Comparison of ENCODE assay signal across 10 cellular contexts in genomic region chr4:169063441-169063840, GRCh38.
"Had no signal": no experiment of that assay in that cellular context is flagged by ENCODE, and none has a peak within 500 bp of the region (broad histone marks: within the 10 kb centered on the region; RNA-seq: fewer than 3 reads in every experiment).

No MANE protein-coding gene starts in this region.

- H3K36me3 ChIP-seq: pancreas, SJSA1 had no signal

- DNase-seq: activated CD4-positive, alpha-beta T cell treated with anti-CD3 and anti-CD28 coated beads, Interleukin-2, amount 10 ng/mL, durations not matched to agents 7 days and 5 days; aorta; midbrain; pancreas; stimulated activated CD4-positive, alpha-beta T cell treated with anti-CD3 and anti-CD28 coated beads, Interleukin-4, amount 100 ng/mL, for 4 hours; stimulated activated CD8-positive, alpha-beta memory T cell treated with anti-CD3 and anti-CD28 coated beads, Interleukin-4, amount 100 ng/mL, for 48 hours; stimulated activated naive CD4-positive, alpha-beta T cell treated with Interleukin-2 at 50 U/mL for 16 hours; SW 1271 had no signal

- H3K9me3 ChIP-seq: pancreas, SJSA1 had no signal

- H3K27me3 ChIP-seq: pancreas, SJSA1 had no signal

- H3K4me1 ChIP-seq: SJSA1 had no signal

- H3K4me3 ChIP-seq: lung, pancreas, SJSA1 had no signal

- H3K27ac ChIP-seq: SJSA1 had no signal

- FAIRE-seq: pancreas had no signal
